In genomic region chr2:88626171-88627054, GRCh38 we compare ENCODE assay signal across 8 cellular contexts. TPM values are rescaled to one million over a fixed set of nuclear protein-coding genes. Genes with fewer than 3 reads are reported as not detected.
DNase-seq lines count a peak whose midpoint lies in the region; ATAC-seq and TF ChIP-seq lines count a peak whose summit lies in the region.

No MANE protein-coding gene starts in this region.

- H3K27me3 Mint-ChIP-seq in activated naive CD8-positive, alpha-beta T cell treated with anti-CD3 and anti-CD28 coated beads, Interleukin-2, amount 50 U/mL, for 24 hours, result no peaks in the 10 kb centered on the region

- H3K4me1 ChIP-seq in right atrium auricular region, result peaks cover 0 to 33% of the 10 kb centered on the region in 2 donors

- peak overlapping the region; percentile 97 to 98 for H3K27ac ChIP-seq in right atrium auricular region

- peak overlapping the region; percentile 93 for H3K4me3 Mint-ChIP-seq in activated naive CD8-positive, alpha-beta T cell treated with anti-CD3 and anti-CD28 coated beads, Interleukin-2, amount 50 U/mL, for 24 hours

- peak overlapping the region; percentile 89 for H3K27ac Mint-ChIP-seq in activated naive CD8-positive, alpha-beta T cell treated with anti-CD3 and anti-CD28 coated beads, Interleukin-2, amount 50 U/mL, for 24 hours

- H3K9me3 Mint-ChIP-seq in activated naive CD8-positive, alpha-beta T cell treated with anti-CD3 and anti-CD28 coated beads, Interleukin-2, amount 50 U/mL, for 24 hours, result no peaks in the 10 kb centered on the region

- no peaks in the 10 kb centered on the region for H3K9me3 ChIP-seq in right atrium auricular region

- DNase-seq in RPMI7951 (ENCODE audit: low read depth), result peak; percentile 15
- DNase-seq in activated naive CD8-positive, alpha-beta T cell treated with anti-CD3 and anti-CD28 coated beads, Interleukin-2, amount 50 U/mL, for 24 hours, result peak; percentile 64
- no peak for DNase-seq in right atrium auricular region (ENCODE audit: low spot score)
- DNase-seq in retina, result peak; percentile 79
- no peak for DNase-seq in NCI-H2107 treated with DMSO at 0.1 percent for 48 hours (lab: John Stamatoyannopoulos, UW; ENCODE audit: unreplicated experiment)
- no peak for DNase-seq in GM10248 (ENCODE audit: extremely low spot score)

- ATAC-seq in HG02840 (IDR thresholded peaks at IDR 0.05; ENCODE audit: low FRiP score, unreplicated experiment), result peak; percentile 4
- ATAC-seq in activated naive CD8-positive, alpha-beta T cell treated with anti-CD3 and anti-CD28 coated beads, Interleukin-2, amount 50 U/mL, for 24 hours, result peak; percentile 0

- CTCF ChIA-PET in GM10248 (lab: Yijun Ruan, JAX), result interaction anchor here (1.0 to 1.6 kb wide), 3 partner anchors 19 to 37 kb away, joined by 3 to 5 read pairs (median 3); no protein-coding TSS in a partner anchor

- no peaks in the 10 kb centered on the region for H3K27me3 ChIP-seq in right atrium auricular region

- peaks cover 2% of the 10 kb centered on the region for H3K36me3 Mint-ChIP-seq in activated naive CD8-positive, alpha-beta T cell treated with anti-CD3 and anti-CD28 coated beads, Interleukin-2, amount 50 U/mL, for 24 hours (ENCODE audit: low read depth)

- POLR2A ChIA-PET in GM10248 (lab: Yijun Ruan, JAX), result interaction anchor here (0.7 to 1.9 kb wide), 2 partner anchors 19 to 26 kb away, joined by 3 to 12 read pairs; no protein-coding TSS in a partner anchor

- no peaks in the 10 kb centered on the region for H3K36me3 ChIP-seq in right atrium auricular region

- TF ChIP-seq CTCF in right atrium auricular region (IDR thresholded peaks at IDR 0.05) (no peak), GM10248 (IDR thresholded peaks at IDR 0.05; ENCODE audit: control extremely low read depth, extremely low read depth, low read depth, missing control alignments) (no peak)

- peaks cover 27% of the 10 kb centered on the region for H3K4me1 Mint-ChIP-seq in activated naive CD8-positive, alpha-beta T cell treated with anti-CD3 and anti-CD28 coated beads, Interleukin-2, amount 50 U/mL, for 24 hours

- H3K4me3 ChIP-seq in GM08714 (ENCODE audit: low read length) (peak overlapping the region; percentile 99), right atrium auricular region (peak overlapping the region; percentile 77 to 85)

RNA-seq across cellular contexts. Expression of gene EIF2AK3, which starts 0.9 kb away (rescaled TPM):
- 18.0 and 19.9 TPM in 2 replicates for total RNA-seq in RPMI7951 (2014; rRNA removed; shearing (Covaris generic))
- 10 to 100 TPM; 10.2 to 13.4 TPM for total RNA-seq in right atrium auricular region

Comparison
In these comparisons a context has a peak if more than half of its experiments do, and no peak if none do; other contexts are left out.
1. DNase-seq: peak in RPMI7951 (single experiment), activated naive CD8-positive, alpha-beta T cell treated with anti-CD3 and anti-CD28 coated beads, Interleukin-2, amount 50 U/mL, for 24 hours (single experiment) and retina (single experiment); none in right atrium auricular region (single experiment), NCI-H2107 treated with DMSO at 0.1 percent for 48 hours (single experiment) and GM10248 (single experiment).